Comparison of ENCODE assay signal across 24 cellular contexts in genomic region chr12:104386461-104386860, GRCh38.
"Had no signal": no experiment of that assay in that cellular context is flagged by ENCODE, and none has a peak within 500 bp of the region (broad histone marks: within the 10 kb centered on the region; RNA-seq: fewer than 3 reads in every experiment).

No MANE protein-coding gene starts in this region.

- H3K9me3 Mint-ChIP-seq: dendritic cell treated with granulocyte-macrophage colony-stimulating factor and Interleukin-4, amounts not matched to agents 40 ng/mL and 50 ng/mL, for 4 days; effector memory CD8-positive, alpha-beta T cell; endodermal cell had no signal

- FAIRE-seq: endometrium, islet of Langerhans, keratinocyte had no signal

- H3K4me3 ChIP-seq: colonic mucosa, esophagus squamous epithelium, gastrocnemius medialis, heart right ventricle, left lung, lower lobe of right lung had no signal

- H3K27ac ChIP-seq: colonic mucosa, epithelial cell of prostate, esophagus squamous epithelium, gastrocnemius medialis, heart right ventricle, left lung, lower lobe of right lung had no signal

- H3K36me3 ChIP-seq: colonic mucosa, esophagus squamous epithelium, gastrocnemius medialis, heart right ventricle, left lung, lower lobe of right lung had no signal

- H3K27me3 ChIP-seq: colonic mucosa, gastrocnemius medialis, heart right ventricle, left lung had no signal

- H3K27ac Mint-ChIP-seq: dendritic cell treated with granulocyte-macrophage colony-stimulating factor and Interleukin-4, amounts not matched to agents 40 ng/mL and 50 ng/mL, for 4 days; endodermal cell had no signal

- DNase-seq: colonic mucosa; cortex of kidney; effector CD8-positive, alpha-beta T cell; effector memory CD8-positive, alpha-beta T cell; endodermal cell; esophagus squamous epithelium; foreskin fibroblast; foreskin melanocyte; gastrocnemius medialis; glutamatergic neuron; hippocampal formation; left cardiac atrium; left lung; left ventricle myocardium superior; lower lobe of right lung; mesenchymal stem cell; midbrain had no signal

- H3K4me3 Mint-ChIP-seq: dendritic cell treated with granulocyte-macrophage colony-stimulating factor and Interleukin-4, amounts not matched to agents 40 ng/mL and 50 ng/mL, for 4 days; effector memory CD8-positive, alpha-beta T cell; endodermal cell had no signal

- H3K4me1 ChIP-seq: colonic mucosa, gastrocnemius medialis had no signal

- H3K9me3 ChIP-seq: colonic mucosa, esophagus squamous epithelium, gastrocnemius medialis, heart right ventricle, left lung, lower lobe of right lung had no signal

- ATAC-seq: effector memory CD8-positive, alpha-beta T cell; esophagus mucosa; gastrocnemius medialis; left lung; lower lobe of right lung had no signal
